In the genomic region with DNA sequence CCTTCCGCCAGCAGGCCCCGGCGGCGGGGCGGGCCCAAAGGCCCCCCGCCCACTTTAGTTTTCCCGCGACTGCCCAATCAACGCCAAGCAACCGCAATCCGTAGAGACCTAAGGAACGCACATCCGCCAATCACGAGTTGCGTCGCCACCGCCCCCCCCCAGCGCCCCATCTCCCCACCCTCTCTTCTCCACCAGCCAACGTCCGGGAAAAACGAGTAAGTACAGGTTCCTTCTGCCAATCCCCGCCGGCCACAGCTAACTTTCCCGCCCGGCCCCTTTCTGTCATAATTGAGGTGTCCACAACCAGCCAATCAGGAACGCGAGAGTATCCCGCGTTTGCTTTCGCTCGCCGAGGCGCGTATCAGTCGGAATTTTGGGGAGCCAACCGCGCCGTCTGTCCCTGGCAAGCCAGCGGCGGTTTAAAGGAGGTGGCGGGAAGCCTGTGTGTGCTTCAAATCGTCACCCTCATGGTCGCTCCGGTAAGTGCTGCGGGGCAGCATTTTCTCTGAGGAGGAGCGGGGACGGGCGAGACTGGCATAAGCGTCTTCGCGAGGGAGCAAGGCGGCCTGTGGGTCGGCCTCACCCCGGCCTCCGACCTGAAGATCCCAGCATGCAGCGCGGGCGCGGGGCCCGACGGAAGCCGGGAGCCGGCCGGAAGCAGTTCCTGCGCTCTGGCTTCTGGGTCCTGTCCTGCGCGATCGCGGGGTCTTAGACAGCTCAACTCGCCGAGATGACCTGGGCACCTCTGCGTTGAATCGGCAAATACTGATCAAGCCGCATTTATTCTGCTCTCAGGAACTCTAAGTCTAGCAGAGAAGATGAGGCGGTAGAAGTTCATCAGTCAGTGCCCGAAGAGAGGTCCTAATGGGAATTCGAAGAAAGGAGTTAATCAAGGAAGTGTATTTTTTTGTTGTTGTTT, we compare ENCODE assay signal across 8 cellular contexts. TPM values are rescaled to one million over a fixed set of nuclear protein-coding genes. Genes with fewer than 3 reads are reported as not detected.
A peak's percentile ranks its signal among the peaks of the same experiment; 100 is the strongest.
DNase-seq lines count a peak whose midpoint lies in the region; ATAC-seq lines count a peak whose summit lies in the region.

A gene with protein sequence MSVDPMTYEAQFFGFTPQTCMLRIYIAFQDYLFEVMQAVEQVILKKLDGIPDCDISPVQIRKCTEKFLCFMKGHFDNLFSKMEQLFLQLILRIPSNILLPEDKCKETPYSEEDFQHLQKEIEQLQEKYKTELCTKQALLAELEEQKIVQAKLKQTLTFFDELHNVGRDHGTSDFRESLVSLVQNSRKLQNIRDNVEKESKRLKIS (plus strand): TSS at position 361 of the 919 bp plus-strand sequence. CDS start 2,297 bp downstream, outside the sequence.

- peak; percentile 83 for DNase-seq in CMK (ENCODE audit: low read depth)
- DNase-seq in HT1080 (ENCODE audit: low read depth): peak; percentile 98
- peak; percentile 99 for DNase-seq in NOMO-1 treated with DMSO at 0.1 percent for 48 hours (lab: John Stamatoyannopoulos, UW; ENCODE audit: unreplicated experiment)
- DNase-seq in activated CD8-positive, alpha-beta memory T cell treated with anti-CD3 and anti-CD28 coated beads for 4 hours (ENCODE audit: low read depth in 2 of 2): peak; percentile 94 to 97
- peak; percentile 93 to 97 (median 94) for DNase-seq in effector memory CD8-positive, alpha-beta T cell
- peak; percentile 87 to 93 for DNase-seq in memory B cell (ENCODE audit: low spot score in 2 of 2)
- peak; percentile 96 for DNase-seq in stimulated activated CD8-positive, alpha-beta memory T cell treated with anti-CD3 and anti-CD28 coated beads, Interleukin-12 subunit alpha, Interleukin-12 subunit beta, amount 100 ng/mL, for 24 hours (ENCODE audit: extremely low read depth)

- H3K4me3 Mint-ChIP-seq in effector memory CD8-positive, alpha-beta T cell: peak within 1 kb of the TSS; percentile 95 to 96
- H3K4me3 Mint-ChIP-seq in memory B cell: peak within 1 kb of the TSS; percentile 89

- H3K27ac Mint-ChIP-seq in effector memory CD8-positive, alpha-beta T cell: peak within 1 kb of the TSS; percentile 97 to 99
- peak within 1 kb of the TSS; percentile 98 for H3K27ac Mint-ChIP-seq in memory B cell

- H3K36me3 Mint-ChIP-seq in effector memory CD8-positive, alpha-beta T cell (ENCODE audit: insufficient read depth): peaks cover 71% of the 10 kb centered on the region
- peaks cover 17% of the 10 kb centered on the region for H3K36me3 Mint-ChIP-seq in memory B cell

- peaks cover 23 to 29% of the 10 kb centered on the region in 2 donors for H3K4me1 Mint-ChIP-seq in effector memory CD8-positive, alpha-beta T cell (ENCODE audit: low read depth in 2 of 2)
- peaks cover 19% of the 10 kb centered on the region for H3K4me1 Mint-ChIP-seq in memory B cell

- peak; percentile 87 for ATAC-seq in GM21360 (IDR thresholded peaks at IDR 0.05; ENCODE audit: unreplicated experiment)
- ATAC-seq in effector memory CD8-positive, alpha-beta T cell (replicated peaks): peak; percentile 85
- peak; percentile 87 for ATAC-seq in memory B cell (ENCODE audit: low read depth)

- H3K27me3 Mint-ChIP-seq in effector memory CD8-positive, alpha-beta T cell: no peaks in the 10 kb centered on the region
- no peaks in the 10 kb centered on the region for H3K27me3 Mint-ChIP-seq in memory B cell

- H3K9me3 Mint-ChIP-seq in effector memory CD8-positive, alpha-beta T cell: no peaks in the 10 kb centered on the region
- no peaks in the 10 kb centered on the region for H3K9me3 Mint-ChIP-seq in memory B cell

RNA-seq across cellular contexts. Expression of the gene that starts here (rescaled TPM):
- 18.7 and 25.9 TPM in 2 replicates for total RNA-seq in HT1080 (2014; rRNA removed; shearing (Covaris generic))
- 19.9 and 21.3 TPM in 2 replicates for polyA plus RNA-seq in HT1080 (2015; cell fraction: cytosol; rRNA removed)
- polyA plus RNA-seq in HT1080 (2015; cell fraction: nucleus; rRNA removed): 22.5 and 24.1 TPM in 2 replicates

Comparison
In these comparisons a context has a peak if more than half of its experiments do, and no peak if none do; other contexts are left out.
1. Peak in every context shown above with its lines: DNase-seq and ATAC-seq.